Comparison of ENCODE assay signal across 10 cellular contexts in genomic region chr4:9970399-9971011, GRCh38.
DNase-seq lines count a peak whose midpoint lies in the region; ATAC-seq and TF ChIP-seq lines count a peak whose summit lies in the region.
"Had no signal": no experiment of that assay in that cellular context is flagged by ENCODE, and none has a peak within 500 bp of the region (broad histone marks: within the 10 kb centered on the region; RNA-seq: fewer than 3 reads in every experiment).

No MANE protein-coding gene starts in this region.

- TF ChIP-seq CTCF in OCI-LY3 (IDR thresholded peaks at IDR 0.05; ENCODE audit: low read depth, low read length): no peak

- peak overlapping the region; percentile 74 for H3K9ac ChIP-seq in OCI-LY3 (ENCODE audit: low read length)

- H3K79me2 ChIP-seq in OCI-LY3 (ENCODE audit: low read length): no peaks in the 10 kb centered on the region

- H3K27me3 ChIP-seq in OCI-LY3 (ENCODE audit: low read depth, low read length): no peaks in the 10 kb centered on the region

- ATAC-seq in GM18498 (IDR thresholded peaks at IDR 0.05; ENCODE audit: unreplicated experiment): peak; percentile 84
- peak; percentile 88 for ATAC-seq in GM19455 (IDR thresholded peaks at IDR 0.05; ENCODE audit: unreplicated experiment)
- ATAC-seq in HG03060 (IDR thresholded peaks at IDR 0.05; ENCODE audit: low read depth, unreplicated experiment): peak; percentile 71
- ATAC-seq in HG02840 (IDR thresholded peaks at IDR 0.05; ENCODE audit: low FRiP score, unreplicated experiment): no peak

- H3K9me3 ChIP-seq in OCI-LY3 (ENCODE audit: insufficient read depth, low read length): no peaks in the 10 kb centered on the region

- peak overlapping the region; percentile 79 for H3K4me2 ChIP-seq in OCI-LY3 (ENCODE audit: low read length)

- H3K36me3 ChIP-seq in OCI-LY3 (replicated peaks; ENCODE audit: low read depth, low read length): peaks cover 8% of the 10 kb centered on the region

- peak overlapping the region; percentile 54 for H3K4me3 ChIP-seq in OCI-LY3 (ENCODE audit: low read length)

- no peaks in the 10 kb centered on the region for H4K20me1 ChIP-seq in OCI-LY3 (ENCODE audit: insufficient read depth, low read length)

- peak overlapping the region; percentile 96 for H3K27ac ChIP-seq in OCI-LY3 (ENCODE audit: low read length)

- H2AFZ ChIP-seq in OCI-LY3 (ENCODE audit: low read depth, low read length): peak overlapping the region; percentile 80

- no peak for DNase-seq in NCI-H1417 (lab: John Stamatoyannopoulos, UW)
- DNase-seq in SW480 (ENCODE audit: low spot score): no peak
- DNase-seq in NCI-H146 treated with DMSO at 0.1 percent for 48 hours (lab: John Stamatoyannopoulos, UW; ENCODE audit: unreplicated experiment): no peak
- DNase-seq: COR-L47, kidney had no signal

- H3K4me1 ChIP-seq in OCI-LY3 (ENCODE audit: low read length): peaks cover 29% of the 10 kb centered on the region
